In the genomic region with DNA sequence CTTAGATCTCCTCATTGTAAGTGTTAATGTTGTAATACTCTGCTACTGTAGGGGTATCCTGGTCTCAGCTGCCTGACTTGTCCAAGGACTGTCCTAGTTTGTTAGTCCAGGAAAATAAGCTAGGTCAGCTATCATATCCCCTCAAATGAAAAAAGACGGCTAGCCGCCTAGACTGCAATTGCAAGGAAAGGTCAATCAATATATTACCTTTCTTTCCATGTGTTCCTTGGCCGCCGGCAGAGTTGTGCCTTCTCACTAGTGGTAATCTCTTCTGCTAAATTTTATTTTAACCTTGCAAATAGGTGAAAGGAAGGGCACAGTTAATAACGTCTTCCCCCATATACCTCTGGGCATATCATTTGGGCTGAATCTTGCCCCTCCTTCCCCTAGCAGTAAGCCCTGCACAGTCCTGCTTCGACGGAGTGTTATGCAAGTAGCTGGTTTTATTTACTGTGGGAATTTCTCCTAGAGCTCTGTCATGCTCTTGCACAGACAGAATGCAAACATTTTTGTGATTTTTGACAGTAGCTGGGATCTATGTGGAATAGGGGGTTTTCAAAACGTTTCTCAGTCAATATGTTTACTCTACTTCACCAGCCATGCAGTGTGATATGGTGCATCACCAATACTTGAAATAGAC, we compare ENCODE assay signal across 16 cellular contexts.
"Had no signal": no experiment of that assay in that cellular context is flagged by ENCODE, and none has a peak within 500 bp of the region (broad histone marks: within the 10 kb centered on the region; RNA-seq: fewer than 3 reads in every experiment).

No MANE protein-coding gene starts in this region.

- H3K4me3 ChIP-seq: esophagus squamous epithelium, smooth muscle cell, testis, transverse colon had no signal

- H3K27me3 ChIP-seq: esophagus squamous epithelium, foreskin keratinocyte, testis, transverse colon had no signal

- H3K9me3 ChIP-seq: esophagus squamous epithelium, testis, transverse colon had no signal

- H3K27ac ChIP-seq: esophagus squamous epithelium, testis, transverse colon had no signal

- ATAC-seq: foreskin keratinocyte; left colon; natural killer cell; right cardiac atrium; stimulated activated memory B cell treated with anti-CD40 and anti-IgM and Interleukin-4, amounts not matched to agents 10 μg/mL and 1 μg/mL and 100 μg/mL, for 72 hours; stimulated activated naive CD8-positive, alpha-beta T cell treated with anti-CD3 and anti-CD28 coated beads, Interleukin-15, amount 100 ng/mL, for 72 hours had no signal

- H3K36me3 ChIP-seq: esophagus squamous epithelium, transverse colon had no signal

- FAIRE-seq: endometrium, urothelium cell line had no signal

- H3K4me2 ChIP-seq: smooth muscle cell had no signal

- DNase-seq: effector memory CD4-positive, alpha-beta T cell; esophagus squamous epithelium; foreskin keratinocyte; immature natural killer cell; left colon; mammary epithelial cell; natural killer cell; right cardiac atrium; stimulated activated CD4-positive, alpha-beta T cell treated with anti-CD3 and anti-CD28 coated beads, Interleukin-4, amount 100 ng/mL, for 1 hour; stimulated activated naive CD8-positive, alpha-beta T cell treated with anti-CD3 and anti-CD28 coated beads, Interleukin-15, amount 100 ng/mL, for 72 hours; testis; transverse colon had no signal
